In the genomic region with DNA sequence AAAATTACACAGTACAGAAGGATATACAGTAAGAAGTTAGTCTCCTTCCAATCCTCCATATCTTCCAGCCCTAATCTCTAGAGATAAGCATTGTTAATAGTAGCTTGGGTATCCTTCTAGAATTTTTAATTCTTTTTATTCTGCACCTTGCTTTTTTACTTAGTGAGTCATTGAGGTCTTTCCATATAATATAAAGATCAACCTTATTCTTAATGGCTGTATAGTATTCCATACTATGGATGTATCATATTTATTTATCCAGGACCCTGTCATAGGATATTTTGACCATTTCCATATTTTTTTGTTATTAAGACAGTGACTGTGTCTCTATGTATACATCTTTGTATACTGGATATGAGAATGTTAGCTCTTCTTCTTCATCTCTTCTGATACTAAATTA, we compare ENCODE assay signal across 2 cellular contexts.
TF ChIP-seq lines count a peak whose summit lies in the region.

No MANE protein-coding gene starts in this region.

TF ChIP-seq in HEK293, 187 proteins besides CTCF, POLR2A, EP300 and RAD21:
- TF ChIP-seq ZNF626 (tag by site-specific recombination; IDR thresholded peaks at IDR 0.05) (no peak), ZNF146 (tag by site-specific recombination; IDR thresholded peaks at IDR 0.05) (peak; percentile 94)
- TF ChIP-seq, protein P1, sequence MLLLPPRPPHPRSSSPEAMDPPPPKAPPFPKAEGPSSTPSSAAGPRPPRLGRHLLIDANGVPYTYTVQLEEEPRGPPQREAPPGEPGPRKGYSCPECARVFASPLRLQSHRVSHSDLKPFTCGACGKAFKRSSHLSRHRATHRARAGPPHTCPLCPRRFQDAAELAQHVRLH (tag by site-specific recombination; IDR thresholded peaks at IDR 0.05) = peak; percentile 90
- TF ChIP-seq, protein P2, sequence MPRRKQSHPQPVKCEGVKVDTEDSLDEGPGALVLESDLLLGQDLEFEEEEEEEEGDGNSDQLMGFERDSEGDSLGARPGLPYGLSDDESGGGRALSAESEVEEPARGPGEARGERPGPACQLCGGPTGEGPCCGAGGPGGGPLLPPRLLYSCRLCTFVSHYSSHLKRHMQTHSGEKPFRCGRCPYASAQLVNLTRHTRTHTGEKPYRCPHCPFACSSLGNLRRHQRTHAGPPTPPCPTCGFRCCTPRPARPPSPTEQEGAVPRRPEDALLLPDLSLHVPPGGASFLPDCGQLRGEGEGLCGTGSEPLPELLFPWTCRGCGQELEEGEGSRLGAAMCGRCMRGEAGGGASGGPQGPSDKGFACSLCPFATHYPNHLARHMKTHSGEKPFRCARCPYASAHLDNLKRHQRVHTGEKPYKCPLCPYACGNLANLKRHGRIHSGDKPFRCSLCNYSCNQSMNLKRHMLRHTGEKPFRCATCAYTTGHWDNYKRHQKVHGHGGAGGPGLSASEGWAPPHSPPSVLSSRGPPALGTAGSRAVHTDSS (tag by site-specific recombination; IDR thresholded peaks at IDR 0.05) = no peak

TF ChIP-seq in K562, 482 proteins besides CTCF, POLR2A, EP300 and RAD21:
- TF ChIP-seq ZNF146 (CRISPR knock-in tag; IDR thresholded peaks at IDR 0.05; ENCODE audit: unreplicated experiment) (peak; percentile 36), SMARCA5 (IDR thresholded peaks at IDR 0.05) (no peak)
